8 cellular contexts compared by ENCODE assay signal in genomic region chr2:147843421-147843863, GRCh38. TPM values are rescaled to one million over a fixed set of nuclear protein-coding genes. Genes with fewer than 3 reads are reported as not detected.
DNase-seq lines count a peak whose midpoint lies in the region; ATAC-seq and TF ChIP-seq lines count a peak whose summit lies in the region.

No MANE protein-coding gene starts in this region.

- H3K9me3 Mint-ChIP-seq in activated naive CD4-positive, alpha-beta T cell treated with anti-CD3 and anti-CD28 coated beads, Interleukin-2, amount 10 ng/mL, durations not matched to agents 7 days and 5 days = no peaks in the 10 kb centered on the region

- peaks cover 21% of the 10 kb centered on the region for H3K36me3 Mint-ChIP-seq in activated naive CD4-positive, alpha-beta T cell treated with anti-CD3 and anti-CD28 coated beads, Interleukin-2, amount 10 ng/mL, durations not matched to agents 7 days and 5 days

- H3K27ac ChIP-seq in lower lobe of right lung (peak overlapping the region; percentile 95), upper lobe of right lung (peak overlapping the region; percentile 97)

- CTCF ChIA-PET in activated naive CD4-positive, alpha-beta T cell treated with anti-CD3 and anti-CD28 coated beads, Interleukin-2, amount 10 ng/mL, durations not matched to agents 7 days and 5 days (lab: Charles Lee) = interaction anchor here (0.6 to 1.1 kb wide), 3 partner anchors 66 to 760 kb away, joined by 3 to 5 read pairs (median 3); no protein-coding TSS in a partner anchor

- no peak for ATAC-seq in lower lobe of right lung
- no peak for ATAC-seq in upper lobe of right lung
- no peak for ATAC-seq in HG02798 (IDR thresholded peaks at IDR 0.05; ENCODE audit: poor library complexity, unreplicated experiment)

- peaks cover 46% of the 10 kb centered on the region for H3K4me1 Mint-ChIP-seq in activated naive CD4-positive, alpha-beta T cell treated with anti-CD3 and anti-CD28 coated beads, Interleukin-2, amount 10 ng/mL, durations not matched to agents 7 days and 5 days

- in situ Hi-C loops in astrocyte of the cerebellum (cut with HindIII; ENCODE audit: low sequenced_read_pairs) = no loop called here

- no peaks in the 10 kb centered on the region for H3K9me3 ChIP-seq in lower lobe of right lung
- H3K9me3 ChIP-seq in upper lobe of right lung = no peaks in the 10 kb centered on the region

- H3K27me3 Mint-ChIP-seq in activated naive CD4-positive, alpha-beta T cell treated with anti-CD3 and anti-CD28 coated beads, Interleukin-2, amount 10 ng/mL, durations not matched to agents 7 days and 5 days = peaks cover 56% of the 10 kb centered on the region

- peak overlapping the region; percentile 85 for H3K27ac Mint-ChIP-seq in activated naive CD4-positive, alpha-beta T cell treated with anti-CD3 and anti-CD28 coated beads, Interleukin-2, amount 10 ng/mL, durations not matched to agents 7 days and 5 days

- no peak for DNase-seq in activated naive CD4-positive, alpha-beta T cell treated with anti-CD3 and anti-CD28 coated beads, Interleukin-2, amount 10 ng/mL, durations not matched to agents 7 days and 5 days
- no peak for DNase-seq in activated naive CD4-positive, alpha-beta T cell treated with Interleukin-2 at 50 U/mL for 16 hours
- DNase-seq in astrocyte of the cerebellum (ENCODE audit: low read depth) (no peak), lower lobe of right lung (no peak), upper lobe of right lung (no peak)
- DNase-seq in activated CD4-positive, CD25-positive, alpha-beta regulatory T cell treated with anti-CD3 and anti-CD28 coated beads, Interleukin-2, amount 50 U/mL, for 72 hours = no peak
- no peak for DNase-seq in stimulated activated CD4-positive, alpha-beta T cell treated with anti-CD3 and anti-CD28 coated beads, Interleukin-15, amount 100 ng/mL, for 24 hours

- no peaks in the 10 kb centered on the region for H3K27me3 ChIP-seq in lower lobe of right lung (ENCODE audit: low read depth)
- H3K27me3 ChIP-seq in upper lobe of right lung = no peaks in the 10 kb centered on the region

- H3K4me3 ChIP-seq in astrocyte of the cerebellum (ENCODE audit: low read depth, low read length) (peak overlapping the region; percentile 74), lower lobe of right lung (peak overlapping the region; percentile 81), upper lobe of right lung (peak overlapping the region; percentile 80)

- H3K36me3 ChIP-seq in lower lobe of right lung (no peaks in the 10 kb centered on the region), upper lobe of right lung (no peaks in the 10 kb centered on the region)

- no peak for TF ChIP-seq CTCF in astrocyte of the cerebellum (IDR thresholded peaks at IDR 0.05; ENCODE audit: low read depth, low read length, missing control alignments)
- TF ChIP-seq CTCF in lower lobe of right lung (IDR thresholded peaks at IDR 0.05) = no peak
- no peak for TF ChIP-seq CTCF in upper lobe of right lung (IDR thresholded peaks at IDR 0.05)

- peaks cover 27% of the 10 kb centered on the region for H3K4me1 ChIP-seq in lower lobe of right lung
- H3K4me1 ChIP-seq in upper lobe of right lung = peaks cover 21% of the 10 kb centered on the region

- intact Hi-C loops in lower lobe of right lung (cut with DNase I) = no loop called here
- intact Hi-C loops in upper lobe of right lung (cut with DNase I) = no loop called here

- peak overlapping the region; percentile 84 for H3K4me3 Mint-ChIP-seq in activated naive CD4-positive, alpha-beta T cell treated with anti-CD3 and anti-CD28 coated beads, Interleukin-2, amount 10 ng/mL, durations not matched to agents 7 days and 5 days

RNA-seq across cellular contexts. Expression of gene ACVR2A, which starts 1.4 kb away (rescaled TPM):
- 18.2 TPM for total RNA-seq in lower lobe of right lung
- 19.0 TPM for total RNA-seq in upper lobe of right lung
